In the genomic region with DNA sequence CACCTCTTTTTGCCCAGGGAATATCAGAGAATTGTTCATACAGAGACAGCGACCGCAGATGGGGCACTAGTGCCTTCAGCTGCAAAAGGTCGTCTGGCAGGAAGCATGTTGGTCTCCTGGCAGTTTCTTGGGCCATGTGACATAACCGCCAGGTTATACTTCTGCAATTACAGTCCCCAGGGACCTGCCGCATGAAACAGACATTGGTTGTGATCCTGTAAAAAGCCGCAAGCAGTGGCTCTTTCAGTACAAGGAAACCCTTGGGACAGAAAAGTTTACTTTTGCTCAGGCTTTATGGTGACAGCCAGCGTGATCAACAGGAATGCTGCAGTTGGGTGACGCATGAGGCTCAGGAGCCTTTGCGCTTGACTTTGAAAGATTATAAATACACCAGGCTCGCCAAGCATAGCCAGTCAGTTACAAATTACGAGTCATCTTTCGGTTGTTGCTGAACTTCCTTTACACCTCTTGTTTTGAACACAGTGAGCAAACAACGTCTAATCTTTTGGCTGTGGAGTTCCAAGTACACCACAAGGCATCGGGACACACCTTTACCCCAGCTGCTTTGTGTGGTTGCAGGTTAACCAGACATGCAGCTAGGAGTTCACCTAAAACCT, we compare ENCODE assay signal across 9 cellular contexts. TPM values are rescaled to one million over a fixed set of nuclear protein-coding genes. Genes with fewer than 3 reads are reported as not detected.
DNase-seq lines count a peak whose midpoint lies in the region; ATAC-seq, FAIRE-seq and TF ChIP-seq lines count a peak whose summit lies in the region.
"Had no signal": no experiment of that assay in that cellular context is flagged by ENCODE, and none has a peak within 500 bp of the region (broad histone marks: within the 10 kb centered on the region; RNA-seq: fewer than 3 reads in every experiment).

No MANE protein-coding gene starts in this region.

- DNase-seq in GM18507 (ENCODE audit: extremely low spot score, insufficient read length, low read depth), result peak; percentile 71
- peak; percentile 98 for DNase-seq in MV-4-11 (lab: John Stamatoyannopoulos, UW)
- peak; percentile 59 for DNase-seq in activated CD4-positive, alpha-beta T cell treated with anti-CD3 and anti-CD28 coated beads for 48 hours
- DNase-seq in stimulated activated CD8-positive, alpha-beta memory T cell treated with anti-CD3 and anti-CD28 coated beads, Interleukin-7, amount 100 ng/mL, for 4 hours (ENCODE audit: low read depth in 2 of 2), result peak; percentile 18 to 42
- DNase-seq in islet precursor cell, result no peak
- DNase-seq in HEK293T (ENCODE audit: extremely low spot score), result no peak

- no peaks in the 10 kb centered on the region for H3K36me3 ChIP-seq in esophagus (ENCODE audit: control insufficient read depth in 2 of 2, insufficient read depth in 2 of 2, low read length in 1 of 2)
- H3K36me3 ChIP-seq: cardiac muscle cell had no signal

- peak; percentile 100 for FAIRE-seq in GM18507 (lab: Jason Lieb, UNC)

- H3K9me3 ChIP-seq in esophagus (ENCODE audit: control insufficient read depth in 2 of 2, insufficient read depth in 1 of 2, low read depth in 1 of 2, low read length in 1 of 2), result no peaks in the 10 kb centered on the region

- peak overlapping the region; percentile 78 to 88 for H3K27ac ChIP-seq in esophagus (ENCODE audit: low read depth in 2 of 2, low read length in 1 of 2)
- H3K27ac ChIP-seq: cardiac muscle cell had no signal

- peaks cover 3 to 15% of the 10 kb centered on the region in 2 donors for H3K4me1 ChIP-seq in esophagus (ENCODE audit: control insufficient read depth in 2 of 2, insufficient read depth in 2 of 2, low read length in 1 of 2)

- H3K4me3 ChIP-seq in esophagus (ENCODE audit: low read depth in 1 of 2, low read length in 2 of 2), result no peak overlapping the region
- H3K4me3 ChIP-seq: cardiac muscle cell had no signal

- CTCF ChIA-PET in HEK293T (lab: Yijun Ruan, JAX), result no interaction called here

- ATAC-seq in HG02588 (IDR thresholded peaks at IDR 0.05; ENCODE audit: unreplicated experiment), result peak; percentile 74

- 23 to 24% methylated on average over 14 of the region's 14 CpGs for WGBS in esophagus, 2 donors

- no peaks in the 10 kb centered on the region for H3K27me3 ChIP-seq in esophagus (ENCODE audit: control insufficient read depth in 1 of 2, insufficient read depth in 2 of 2, low read length in 2 of 2)
- H3K27me3 ChIP-seq: cardiac muscle cell had no signal

- POLR2A ChIA-PET in HEK293T (lab: Yijun Ruan, JAX), result no interaction called here

TF ChIP-seq in HEK293T, 16 proteins besides CTCF, POLR2A, EP300 and RAD21:
- TF ChIP-seq ZNF384 (IDR thresholded peaks at IDR 0.05), result no peak
- TF ChIP-seq SUZ12 (IDR thresholded peaks at IDR 0.05), result no peak

RNA-seq across cellular contexts. Expression of a gene that starts 50.5 kb away (rescaled TPM):
- under 1 TPM; 0.06 to 0.45 TPM for polyA plus RNA-seq in esophagus
- polyA plus RNA-seq: cardiac muscle cell had no signal

Comparison
In these comparisons a context has a peak if more than half of its experiments do, and no peak if none do; other contexts are left out.
1. DNase-seq: peak in GM18507 (single experiment), MV-4-11 (single experiment), activated CD4-positive, alpha-beta T cell treated with anti-CD3 and anti-CD28 coated beads for 48 hours (single experiment) and stimulated activated CD8-positive, alpha-beta memory T cell treated with anti-CD3 and anti-CD28 coated beads, Interleukin-7, amount 100 ng/mL, for 4 hours (2 of 2); none in islet precursor cell (single experiment) and HEK293T (single experiment).